10 cellular contexts compared by ENCODE assay signal in the genomic region with DNA sequence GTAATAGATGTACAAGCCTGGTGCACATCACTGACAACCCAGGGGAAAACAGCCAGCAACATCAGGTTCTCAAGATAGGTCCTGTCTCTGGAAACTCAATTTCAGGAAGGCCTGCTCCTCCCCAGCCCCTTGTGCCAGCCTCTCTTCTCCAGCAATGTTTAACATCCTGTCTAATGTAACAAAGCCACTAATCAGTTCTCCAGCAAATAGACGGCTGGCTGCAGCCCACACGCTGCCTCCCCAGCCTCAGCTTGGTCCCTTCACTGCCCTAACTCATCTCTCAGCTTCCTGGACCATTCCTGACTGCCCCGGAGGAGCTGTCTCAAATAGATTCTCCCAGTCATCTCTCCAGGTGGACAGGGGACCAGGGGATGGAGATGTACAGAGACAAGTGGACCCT. TPM values are rescaled to one million over a fixed set of nuclear protein-coding genes. Genes with fewer than 3 reads are reported as not detected.
DNase-seq lines count a peak whose midpoint lies in the region; ATAC-seq and TF ChIP-seq lines count a peak whose summit lies in the region.
"Had no signal": no experiment of that assay in that cellular context is flagged by ENCODE, and none has a peak within 500 bp of the region (broad histone marks: within the 10 kb centered on the region; RNA-seq: fewer than 3 reads in every experiment).

No MANE protein-coding gene starts in this region.

- ATAC-seq in activated CD4-positive, alpha-beta T cell treated with anti-CD3 and anti-CD28 coated beads for 36 hours = no peak
- ATAC-seq in GM19397 (IDR thresholded peaks at IDR 0.05; ENCODE audit: unreplicated experiment) = no peak

- H3K18ac ChIP-seq in mesenchymal stem cell (ENCODE audit: low read depth in 1 of 2, low read length in 2 of 2) = peak overlapping the region; percentile 93 to 97

- H2BK5ac ChIP-seq in mesenchymal stem cell (ENCODE audit: low read depth, low read length, poor library complexity, severe bottlenecking) = no peak overlapping the region

- H3K27me3 Mint-ChIP-seq in brain = peaks cover 4% of the 10 kb centered on the region
- peaks cover 2% of the 10 kb centered on the region for H3K27me3 Mint-ChIP-seq in activated CD4-positive, alpha-beta T cell treated with anti-CD3 and anti-CD28 coated beads for 36 hours

- peak overlapping the region in 1 of 2 experiments; percentile 48 for H3K14ac ChIP-seq in mesenchymal stem cell (ENCODE audit: low read length in 2 of 2)

- CTCF ChIA-PET in activated CD4-positive, alpha-beta T cell treated with anti-CD3 and anti-CD28 coated beads for 36 hours (lab: Charles Lee) = interaction anchor here (0.7 kb wide), 1 partner anchor 306 kb away, joined by 3 read pairs; no protein-coding TSS in a partner anchor

- H3K27ac ChIP-seq in mesenchymal stem cell (ENCODE audit: low read length, poor library complexity, severe bottlenecking) (peak overlapping the region; percentile 96), suprapubic skin (peak overlapping the region; percentile 81), Karpas-422 (ENCODE audit: low read length) (no peak overlapping the region)

- peak overlapping the region; percentile 8 for H4K8ac ChIP-seq in mesenchymal stem cell (ENCODE audit: low read length)

- intact Hi-C loops in activated CD4-positive, alpha-beta T cell treated with anti-CD3 and anti-CD28 coated beads for 36 hours (cut with DNase I, micrococcal nuclease) = no loop called here

- H3K9me3 ChIP-seq in mesenchymal stem cell (ENCODE audit: control insufficient read depth, low read length) (no peaks in the 10 kb centered on the region), suprapubic skin (no peaks in the 10 kb centered on the region), Karpas-422 (ENCODE audit: low read length) (no peaks in the 10 kb centered on the region)

- H3K4me2 ChIP-seq in mesenchymal stem cell (ENCODE audit: low read length, poor library complexity, severe bottlenecking) (no peak overlapping the region), Karpas-422 (ENCODE audit: low read depth, low read length, poor library complexity, severe bottlenecking) (no peak overlapping the region)

- WGBS in mesenchymal stem cell = 25% methylated on average over 3 of the region's 3 CpGs
- WGBS in suprapubic skin = 53% methylated on average over 3 of the region's 3 CpGs

- peak overlapping the region; percentile 96 to 97 for H2BK12ac ChIP-seq in mesenchymal stem cell (ENCODE audit: low read length in 2 of 2)

- peaks cover 41% of the 10 kb centered on the region for H3K4me1 ChIP-seq in mesenchymal stem cell (ENCODE audit: control insufficient read depth, insufficient read depth, low read depth, low read length)
- H3K4me1 ChIP-seq in suprapubic skin = peaks cover 74% of the 10 kb centered on the region
- no peaks in the 10 kb centered on the region; the same call in 1 of the 2 replicates for H3K4me1 ChIP-seq in Karpas-422 (ENCODE audit: low read length)

- H2BK120ac ChIP-seq in mesenchymal stem cell (ENCODE audit: low read depth, low read length) = peak overlapping the region; percentile 77

- H3K9me3 Mint-ChIP-seq in brain = no peaks in the 10 kb centered on the region
- H3K9me3 Mint-ChIP-seq in activated CD4-positive, alpha-beta T cell treated with anti-CD3 and anti-CD28 coated beads for 36 hours (ENCODE audit: low read depth) = no peaks in the 10 kb centered on the region

- no peak for TF ChIP-seq EP300 in suprapubic skin (IDR thresholded peaks at IDR 0.05)

- TF ChIP-seq CTCF in brain (conservative IDR thresholded peaks at IDR 0.05) = no peak
- TF ChIP-seq CTCF in suprapubic skin (IDR thresholded peaks at IDR 0.05) = no peak

- H3K27ac Mint-ChIP-seq in brain = peak overlapping the region; percentile 52 to 99 (median 86)
- H3K27ac Mint-ChIP-seq in activated CD4-positive, alpha-beta T cell treated with anti-CD3 and anti-CD28 coated beads for 36 hours = no peak overlapping the region

- no peak overlapping the region for H2AFZ ChIP-seq in mesenchymal stem cell (ENCODE audit: low read depth, low read length)
- no peak overlapping the region for H2AFZ ChIP-seq in Karpas-422 (ENCODE audit: low read length)

- peak overlapping the region; percentile 40 for H4K91ac ChIP-seq in mesenchymal stem cell (ENCODE audit: low read length)

- no peak overlapping the region for H3K23ac ChIP-seq in mesenchymal stem cell (ENCODE audit: low read length in 2 of 2)

- H4K20me1 ChIP-seq in Karpas-422 (ENCODE audit: insufficient read depth, low read depth, low read length) = no peaks in the 10 kb centered on the region

- H3K4me1 Mint-ChIP-seq in brain = peaks cover 95% of the 10 kb centered on the region
- H3K4me1 Mint-ChIP-seq in activated CD4-positive, alpha-beta T cell treated with anti-CD3 and anti-CD28 coated beads for 36 hours = peaks cover 6% of the 10 kb centered on the region

- H3K36me3 Mint-ChIP-seq in brain = peaks cover 22% of the 10 kb centered on the region
- no peaks in the 10 kb centered on the region for H3K36me3 Mint-ChIP-seq in activated CD4-positive, alpha-beta T cell treated with anti-CD3 and anti-CD28 coated beads for 36 hours (ENCODE audit: low read depth)

- peaks cover 43% of the 10 kb centered on the region in 2 experiments for H3K36me3 ChIP-seq in mesenchymal stem cell (ENCODE audit: control insufficient read depth in 1 of 2, insufficient read depth in 2 of 2, low read depth in 1 of 2, low read length in 2 of 2)
- H3K36me3 ChIP-seq in suprapubic skin = peaks cover 9% of the 10 kb centered on the region
- H3K36me3 ChIP-seq in Karpas-422 (ENCODE audit: insufficient read depth, low read length) = no peaks in the 10 kb centered on the region

- H3K4me3 ChIP-seq in mesenchymal stem cell (ENCODE audit: insufficient read depth in 1 of 2, low read depth in 1 of 2, low read length in 2 of 2) (no peak overlapping the region), suprapubic skin (no peak overlapping the region), Karpas-422 (ENCODE audit: low read length) (no peak overlapping the region)

- H2AK5ac ChIP-seq in mesenchymal stem cell (ENCODE audit: low read length, severe bottlenecking) = peak overlapping the region; percentile 54

- peaks cover 32% of the 10 kb centered on the region for H3K79me1 ChIP-seq in mesenchymal stem cell (replicated peaks; ENCODE audit: low read length, poor library complexity, severe bottlenecking)

- peak overlapping the region; percentile 29 to 95 for H3K4ac ChIP-seq in mesenchymal stem cell (ENCODE audit: low read depth in 1 of 2, low read length in 2 of 2)

- POLR2A ChIA-PET in activated CD4-positive, alpha-beta T cell treated with anti-CD3 and anti-CD28 coated beads for 36 hours (lab: Charles Lee) = no interaction called here

- TF ChIP-seq POLR2A in suprapubic skin (IDR thresholded peaks at IDR 0.05) = no peak

- no peaks in the 10 kb centered on the region for H3K79me2 ChIP-seq in Karpas-422 (ENCODE audit: low read length)

- H3K27me3 ChIP-seq in mesenchymal stem cell (ENCODE audit: control insufficient read depth in 1 of 2, insufficient read depth in 1 of 2, low read length in 2 of 2) = no peaks in the 10 kb centered on the region
- H3K27me3 ChIP-seq in suprapubic skin = no peaks in the 10 kb centered on the region
- no peaks in the 10 kb centered on the region for H3K27me3 ChIP-seq in Karpas-422 (ENCODE audit: low read length)

- no peak overlapping the region for H3K4me3 Mint-ChIP-seq in brain
- no peak overlapping the region for H3K4me3 Mint-ChIP-seq in activated CD4-positive, alpha-beta T cell treated with anti-CD3 and anti-CD28 coated beads for 36 hours

- H3K9me2 ChIP-seq in Karpas-422 (replicated peaks; ENCODE audit: insufficient read depth, low read length) = no peaks in the 10 kb centered on the region

- no peak overlapping the region for H2BK15ac ChIP-seq in mesenchymal stem cell (ENCODE audit: low read depth, poor library complexity, severe bottlenecking)

- H3K9ac ChIP-seq in mesenchymal stem cell (ENCODE audit: low read length) (peak overlapping the region; percentile 78), Karpas-422 (ENCODE audit: low read length) (no peak overlapping the region)

- DNase-seq in HT1080 (ENCODE audit: low read depth) = peak; percentile 37
- peak; percentile 22 for DNase-seq in mesenchymal stem cell
- no peak for DNase-seq in suprapubic skin (ENCODE audit: low spot score in 2 of 2)
- no peak for DNase-seq in activated CD4-positive, alpha-beta T cell treated with anti-CD3 and anti-CD28 coated beads for 36 hours
- no peak for DNase-seq in GOT3 (lab: John Stamatoyannopoulos, UW)
- DNase-seq in Karpas-422 = no peak
- DNase-seq: stimulated activated CD4-positive, alpha-beta T cell treated with anti-CD3 and anti-CD28 coated beads, Interleukin-15, amount 100 ng/mL, for 24 hours; stimulated activated naive CD4-positive, alpha-beta T cell treated with Interleukin-2 at 50 U/mL for 16 hours had no signal

RNA-seq across cellular contexts. Expression of gene RPL27A, which starts 37.8 kb away (rescaled TPM):
- 1,305 and 1,663 TPM in 2 replicates for total RNA-seq in HT1080 (2014; rRNA removed; shearing (Covaris generic))
- polyA plus RNA-seq in HT1080 (2015; cell fraction: cytosol; rRNA removed) = 1,921 and 2,112 TPM in 2 replicates
- 540 and 577 TPM in 2 replicates for polyA plus RNA-seq in HT1080 (2015; cell fraction: nucleus; rRNA removed)
- polyA plus RNA-seq in brain (ENCODE audit: insufficient read depth, low read depth, low replicate concordance) = 1,828 TPM
- 1,998 TPM for polyA plus RNA-seq in mesenchymal stem cell (2013, experiment 1 of 2)
- 1,912 TPM for polyA plus RNA-seq in mesenchymal stem cell (2013, experiment 2 of 2)
- 1,000 to 10,000 TPM in 3 of 4 donors, 100 to 1,000 TPM in 1; 822 to 1,505 (median 1,124) TPM for total RNA-seq in suprapubic skin
- 1,000 to 10,000 TPM in 1 of 2 experiments, 100 to 1,000 TPM in 1; 688 to 1,021 TPM for total RNA-seq in activated CD4-positive, alpha-beta T cell treated with anti-CD3 and anti-CD28 coated beads for 36 hours
- 2,423 and 3,362 TPM in 2 replicates for total RNA-seq in Karpas-422 (2014; rRNA removed; shearing (Covaris generic); ENCODE audit: low replicate concordance)

RNA-seq across cellular contexts. Expression of gene TRIM66, which starts 37.9 kb away (rescaled TPM):
- 5.2 and 6.7 TPM in 2 replicates for total RNA-seq in HT1080 (2014; rRNA removed; shearing (Covaris generic))
- 1.8 and 2.6 TPM in 2 replicates for polyA plus RNA-seq in HT1080 (2015; cell fraction: cytosol; rRNA removed)
- polyA plus RNA-seq in HT1080 (2015; cell fraction: nucleus; rRNA removed) = 19.6 and 22.1 TPM in 2 replicates
- polyA plus RNA-seq in brain (ENCODE audit: insufficient read depth, low read depth, low replicate concordance) = 3.7 TPM
- 1.8 TPM for polyA plus RNA-seq in mesenchymal stem cell (2013, experiment 1 of 2)
- polyA plus RNA-seq in mesenchymal stem cell (2013, experiment 2 of 2) = 1.9 TPM
- total RNA-seq in suprapubic skin = 10 to 100 TPM in 3 of 4 donors, 1 to 10 TPM in 1; 9.9 to 20.3 (median 11.7) TPM
- total RNA-seq in activated CD4-positive, alpha-beta T cell treated with anti-CD3 and anti-CD28 coated beads for 36 hours = 10 to 100 TPM; 18.3 to 19.5 TPM
- 13.3 and 15.3 TPM in 2 replicates for total RNA-seq in Karpas-422 (2014; rRNA removed; shearing (Covaris generic); ENCODE audit: low replicate concordance)

Comparison
In these comparisons a context has a peak if more than half of its experiments do, and no peak if none do; other contexts are left out.
1. DNase-seq: peak in HT1080 (single experiment) and mesenchymal stem cell (single experiment); none in suprapubic skin (0 of 2), activated CD4-positive, alpha-beta T cell treated with anti-CD3 and anti-CD28 coated beads for 36 hours (single experiment), GOT3 (single experiment) and Karpas-422 (single experiment).